ENCODE assay signal across 11 cellular contexts in genomic region chr10:35639021-35639521, GRCh38. TPM values are rescaled to one million over a fixed set of nuclear protein-coding genes. Genes with fewer than 3 reads are reported as not detected.
DNase-seq lines count a peak whose midpoint lies in the region; ATAC-seq and TF ChIP-seq lines count a peak whose summit lies in the region.
"Had no signal": no experiment of that assay in that cellular context is flagged by ENCODE, and none has a peak within 500 bp of the region (broad histone marks: within the 10 kb centered on the region; RNA-seq: fewer than 3 reads in every experiment).

No MANE protein-coding gene starts in this region.

- peaks cover 10 to 23% (median 23%) of the 10 kb centered on the region in 3 donors for H3K27me3 Mint-ChIP-seq in immature natural killer cell (ENCODE audit: low read depth in 3 of 3)

- no peak for TF ChIP-seq CTCF in astrocyte of the spinal cord (IDR thresholded peaks at IDR 0.05; ENCODE audit: low read depth, low read length)
- no peak for TF ChIP-seq CTCF in smooth muscle cell (IDR thresholded peaks at IDR 0.05; ENCODE audit: borderline replicate concordance, insufficient read depth, poor library complexity, severe bottlenecking)

- no peaks in the 10 kb centered on the region for H3F3A ChIP-seq in smooth muscle cell (ENCODE audit: low read depth)

- H2AFZ ChIP-seq in smooth muscle cell (ENCODE audit: low read depth) = no peak overlapping the region

- H3K27me3 ChIP-seq in HUES48 (ENCODE audit: control insufficient read depth, insufficient read depth, low read length) (peaks cover 17% of the 10 kb centered on the region), smooth muscle cell (ENCODE audit: low read depth) (no peaks in the 10 kb centered on the region)
- H3K27me3 ChIP-seq: SJCRH30 had no signal

- H3K4me3 ChIP-seq in HUES48 (ENCODE audit: low read depth, low read length) (peak overlapping the region; percentile 77), astrocyte of the spinal cord (ENCODE audit: low read depth, low read length) (peak overlapping the region; percentile 31), smooth muscle cell (peak overlapping the region; percentile 34)
- H3K4me3 ChIP-seq: SJCRH30 had no signal

- 7% methylated on average over 16 of the region's 36 CpGs for WGBS in smooth muscle cell (ENCODE audit: low lambda C conversion rate)

- peaks cover 0 to 2% (median 0%) of the 10 kb centered on the region in 6 donors for H3K9me3 Mint-ChIP-seq in immature natural killer cell

- peaks cover 12% of the 10 kb centered on the region for H3K79me2 ChIP-seq in smooth muscle cell (ENCODE audit: low read depth)

- H3K4me1 Mint-ChIP-seq in immature natural killer cell = peaks cover 23 to 29% of the 10 kb centered on the region in 2 donors

- DNase-seq in astrocyte of the spinal cord (ENCODE audit: low read depth, low spot score) = no peak
- no peak for DNase-seq in immature natural killer cell
- DNase-seq in smooth muscle cell (lab: John Stamatoyannopoulos, UW; ENCODE audit: unreplicated experiment) = no peak
- no peak for DNase-seq in NCI-H146 (lab: John Stamatoyannopoulos, UW)
- DNase-seq in NCI-H510A treated with DMSO at 0.1 percent for 48 hours (lab: John Stamatoyannopoulos, UW) = no peak
- DNase-seq: DMS53, SJCRH30, small intestine had no signal

- no peaks in the 10 kb centered on the region for H3K36me3 ChIP-seq in HUES48 (ENCODE audit: control insufficient read depth, insufficient read depth, low read length)
- no peaks in the 10 kb centered on the region for H3K36me3 ChIP-seq in smooth muscle cell (ENCODE audit: low read depth)

- H3K27ac ChIP-seq in HUES48 (ENCODE audit: low read depth, low read length) (peak overlapping the region; percentile 87), smooth muscle cell (ENCODE audit: low read depth) (no peak overlapping the region)
- H3K27ac ChIP-seq: SJCRH30 had no signal

- H3K36me3 Mint-ChIP-seq in immature natural killer cell = no peaks in the 10 kb centered on the region

- H3K4me1 ChIP-seq in HUES48 (ENCODE audit: control insufficient read depth, insufficient read depth, low read length) (peaks cover 26% of the 10 kb centered on the region), smooth muscle cell (ENCODE audit: low read depth) (peaks cover 49% of the 10 kb centered on the region)
- H3K4me1 ChIP-seq: SJCRH30 had no signal

- no peaks in the 10 kb centered on the region for H3K9me3 ChIP-seq in HUES48 (ENCODE audit: control insufficient read depth, insufficient read depth, low read length)
- H3K9me3 ChIP-seq in smooth muscle cell (replicated peaks; ENCODE audit: low read depth) = no peaks in the 10 kb centered on the region
- H3K9me3 ChIP-seq: SJCRH30 had no signal

- H3K9ac ChIP-seq in HUES48 (ENCODE audit: low read depth, low read length) (peak overlapping the region; percentile 51; the same call in 1 of the 2 replicates), smooth muscle cell (ENCODE audit: low read depth) (no peak overlapping the region)

- no peak overlapping the region for H3K27ac Mint-ChIP-seq in immature natural killer cell

- in situ Hi-C loops in astrocyte of the spinal cord (cut with HindIII; ENCODE audit: low sequenced_read_pairs) = no loop called here

- peak overlapping the region in 4 of 5 donors; percentile 17 to 47 (median 36) for H3K4me3 Mint-ChIP-seq in immature natural killer cell

- H3K4me2 ChIP-seq in smooth muscle cell = peak overlapping the region; percentile 83

- peaks cover 25% of the 10 kb centered on the region for H4K20me1 ChIP-seq in smooth muscle cell (ENCODE audit: low read depth)

- ATAC-seq in HG02870 (IDR thresholded peaks at IDR 0.05; ENCODE audit: unreplicated experiment) = no peak

RNA-seq across cellular contexts. Expression of gene FZD8, which starts 3.0 kb away (rescaled TPM):
- not detected for polyA plus RNA-seq in immature natural killer cell
- total RNA-seq in smooth muscle cell = 12.0 and 15.3 TPM in 2 replicates
- polyA plus RNA-seq in smooth muscle cell = 4.8 and 6.8 TPM in 2 replicates

RNA-seq across cellular contexts. Expression of gene GJD4, which starts 33.9 kb away (rescaled TPM):
- polyA plus RNA-seq in immature natural killer cell = not detected
- not detected in 2 replicates for total RNA-seq in smooth muscle cell
- polyA plus RNA-seq in smooth muscle cell = not detected in 2 replicates
- total RNA-seq: mononuclear cell had no signal
